18 cellular contexts compared by ENCODE assay signal in the genomic region with DNA sequence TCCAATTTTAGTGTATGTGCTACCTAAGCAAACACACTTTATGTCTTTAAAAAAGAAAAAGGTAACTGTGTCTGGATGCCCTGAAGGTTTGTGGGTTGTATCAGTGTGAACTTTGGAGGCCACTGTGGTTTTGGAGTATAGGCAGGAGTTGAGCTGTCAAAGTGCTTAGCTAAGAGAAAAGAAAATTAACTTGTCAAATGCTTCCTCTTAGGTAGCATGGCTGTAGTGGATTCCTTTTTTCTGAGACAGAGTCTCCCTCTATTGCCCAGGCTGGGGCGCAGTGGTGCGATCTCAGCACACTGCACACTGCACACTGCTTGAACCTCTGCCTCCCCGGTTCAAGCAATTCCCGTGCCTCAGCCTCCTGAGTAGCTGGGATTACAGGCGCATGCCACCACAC. TPM values are rescaled to one million over a fixed set of nuclear protein-coding genes. Genes with fewer than 3 reads are reported as not detected.
DNase-seq lines count a peak whose midpoint lies in the region; ATAC-seq and TF ChIP-seq lines count a peak whose summit lies in the region.
"Had no signal": no experiment of that assay in that cellular context is flagged by ENCODE, and none has a peak within 500 bp of the region (broad histone marks: within the 10 kb centered on the region; RNA-seq: fewer than 3 reads in every experiment).

No MANE protein-coding gene starts in this region.

- H4K20me1 ChIP-seq in BLaER1, result no peaks in the 10 kb centered on the region
- no peaks in the 10 kb centered on the region for H4K20me1 ChIP-seq in DND-41 (ENCODE audit: insufficient read depth, low read length)
- H4K20me1 ChIP-seq in osteoblast (ENCODE audit: insufficient read depth, low read length), result no peaks in the 10 kb centered on the region

- H3K4me1 Mint-ChIP-seq in central memory CD8-positive, alpha-beta T cell, result peaks cover 12% of the 10 kb centered on the region

- no peak overlapping the region for H3K4me3 ChIP-seq in BLaER1
- H3K4me3 ChIP-seq in DND-41 (ENCODE audit: low read depth in 1 of 2, low read length in 2 of 2), result no peak overlapping the region
- no peak overlapping the region for H3K4me3 ChIP-seq in osteoblast (ENCODE audit: insufficient read depth, low read length)

- peaks cover 5% of the 10 kb centered on the region; the same call in 1 of the 2 replicates for H3K79me2 ChIP-seq in DND-41 (ENCODE audit: insufficient read depth, low read length)
- no peaks in the 10 kb centered on the region for H3K79me2 ChIP-seq in osteoblast (ENCODE audit: insufficient read depth, low read length)

- no peaks in the 10 kb centered on the region for H3K9me3 Mint-ChIP-seq in central memory CD8-positive, alpha-beta T cell

- DNase-seq in DND-41 (peak; percentile 48), NAMALWA (ENCODE audit: low spot score) (peak; percentile 13), osteoblast (ENCODE audit: insufficient read length, low spot score, missing footprints) (no peak), HuH-7.5 (ENCODE audit: low spot score) (no peak), A172 (ENCODE audit: low spot score) (no peak)
- no peak for DNase-seq in central memory CD8-positive, alpha-beta T cell (ENCODE audit: low spot score in 2 of 2)
- DNase-seq: C1 segment of cervical spinal cord, Caco-2, DMS53, GDM1, GOT3, NCI-H2107, NCI-H226, NCI-H69, PC-3, T-helper 1 cell had no signal

- H3K4me2 ChIP-seq in BLaER1 (peak overlapping the region; percentile 23; the same call in 1 of the 2 replicates), DND-41 (ENCODE audit: insufficient read depth, low read length) (peak overlapping the region; percentile 39), osteoblast (ENCODE audit: insufficient read depth, low read length) (no peak overlapping the region)

- H3K27ac ChIP-seq in BLaER1 (no peak overlapping the region), DND-41 (ENCODE audit: low read length) (peak overlapping the region; percentile 77), osteoblast (ENCODE audit: low read depth, low read length) (no peak overlapping the region)

- no peak overlapping the region for H3K27ac Mint-ChIP-seq in central memory CD8-positive, alpha-beta T cell (ENCODE audit: low read depth)

- H3K4me1 ChIP-seq in BLaER1, result peaks cover 37% of the 10 kb centered on the region
- H3K4me1 ChIP-seq in DND-41 (ENCODE audit: insufficient read depth, low read length), result peaks cover 39% of the 10 kb centered on the region
- no peaks in the 10 kb centered on the region for H3K4me1 ChIP-seq in osteoblast (ENCODE audit: insufficient read depth, low read length)
- H3K4me1 ChIP-seq: Caco-2 had no signal

- peaks cover 56% of the 10 kb centered on the region for H3K9me3 ChIP-seq in BLaER1
- H3K9me3 ChIP-seq in DND-41 (ENCODE audit: insufficient read depth, low read length, severe bottlenecking), result no peaks in the 10 kb centered on the region
- H3K9me3 ChIP-seq in osteoblast (ENCODE audit: low read depth, low read length), result no peaks in the 10 kb centered on the region
- H3K9me3 ChIP-seq: Caco-2 had no signal

- H3K27me3 ChIP-seq in BLaER1, result no peaks in the 10 kb centered on the region
- H3K27me3 ChIP-seq in DND-41 (ENCODE audit: insufficient read depth, low read length, poor library complexity), result no peaks in the 10 kb centered on the region
- no peaks in the 10 kb centered on the region for H3K27me3 ChIP-seq in osteoblast (ENCODE audit: insufficient read depth, low read length)

- H3K27me3 Mint-ChIP-seq in central memory CD8-positive, alpha-beta T cell, result no peaks in the 10 kb centered on the region

- H3K9ac ChIP-seq in BLaER1, result no peak overlapping the region
- H3K9ac ChIP-seq in DND-41 (ENCODE audit: low read depth, low read length), result peak overlapping the region; percentile 28

- ATAC-seq in DND-41 (ENCODE audit: insufficient read depth, low read depth), result peak; percentile 83
- peak; percentile 36 for ATAC-seq in central memory CD8-positive, alpha-beta T cell (replicated peaks; ENCODE audit: extremely low read depth, poor library complexity, severe bottlenecking)
- ATAC-seq: PC-3 had no signal

- TF ChIP-seq CTCF in DND-41 (IDR thresholded peaks at IDR 0.05; ENCODE audit: borderline replicate concordance, extremely low read depth, low read length, poor library complexity, severe bottlenecking), result peak; percentile 60
- no peak for TF ChIP-seq CTCF in osteoblast (IDR thresholded peaks at IDR 0.05; ENCODE audit: extremely low read depth, low read depth, low read length)

- H3K36me3 Mint-ChIP-seq in central memory CD8-positive, alpha-beta T cell (ENCODE audit: insufficient read depth), result no peaks in the 10 kb centered on the region

- H3K36me3 ChIP-seq in BLaER1 (peaks cover 14% of the 10 kb centered on the region), DND-41 (ENCODE audit: insufficient read depth, low read length) (no peaks in the 10 kb centered on the region), osteoblast (ENCODE audit: insufficient read depth, low read length) (no peaks in the 10 kb centered on the region)

- no peak overlapping the region for H3K4me3 Mint-ChIP-seq in central memory CD8-positive, alpha-beta T cell

- H2AFZ ChIP-seq in DND-41 (ENCODE audit: low read depth, low read length) (no peak overlapping the region), osteoblast (ENCODE audit: low read length) (no peak overlapping the region)

RNA-seq across cellular contexts. Expression of a gene that starts 11.2 kb away (rescaled TPM):
- 28.0 and 29.3 TPM in 2 replicates for total RNA-seq in osteoblast
- total RNA-seq in A172 (2014; rRNA removed; shearing (Covaris generic)), result 19.2 and 28.6 TPM in 2 replicates

RNA-seq across cellular contexts. Expression of a gene that starts 25.8 kb away (rescaled TPM):
- 0.29 TPM in 1 of 2 replicates, not detected in the other for total RNA-seq in osteoblast
- total RNA-seq in A172 (2014; rRNA removed; shearing (Covaris generic)), result not detected in 2 replicates
- total RNA-seq: Caco-2, PC-3, SK-MEL-5 had no signal

RNA-seq across cellular contexts. Expression of a gene that starts 48.9 kb away (rescaled TPM):
- 37.6 and 43.3 TPM in 2 replicates for total RNA-seq in osteoblast
- total RNA-seq in A172 (2014; rRNA removed; shearing (Covaris generic)), result 29.8 and 33.3 TPM in 2 replicates

Comparison
In these comparisons a context has a peak if more than half of its experiments do, and no peak if none do; other contexts are left out.
1. DNase-seq: peak in DND-41 (single experiment) and NAMALWA (single experiment); none in central memory CD8-positive, alpha-beta T cell (0 of 2), osteoblast (single experiment), HuH-7.5 (single experiment) and A172 (single experiment).